In genomic region chr2:182144780-182145170, GRCh38 we compare ENCODE assay signal across 14 cellular contexts.
DNase-seq lines count a peak whose midpoint lies in the region; ATAC-seq, FAIRE-seq and TF ChIP-seq lines count a peak whose summit lies in the region.
"Had no signal": no experiment of that assay in that cellular context is flagged by ENCODE, and none has a peak within 500 bp of the region (broad histone marks: within the 10 kb centered on the region; RNA-seq: fewer than 3 reads in every experiment).

No MANE protein-coding gene starts in this region.

- TF ChIP-seq CTCF in epithelial cell of esophagus (IDR thresholded peaks at IDR 0.05; ENCODE audit: insufficient read depth, low read depth, low read length, missing control alignments) = no peak

- H3K4ac ChIP-seq in mesendoderm (ENCODE audit: low read depth, low read length) = peak overlapping the region; percentile 36

- WGBS in mesendoderm (ENCODE audit: extremely low coverage, insufficient coverage, low lambda C conversion rate) = no CpG with 5 or more reads among the region's 1 CpG

- DNase-seq in Ammon's horn (ENCODE audit: low spot score) = peak; percentile 10
- DNase-seq in NCI-H69 (lab: John Stamatoyannopoulos, UW) = peak; percentile 65
- DNase-seq in epithelial cell of esophagus (ENCODE audit: low read depth) = peak; percentile 11
- DNase-seq in mesendoderm = peak; percentile 66
- DNase-seq in RCC 7860 (ENCODE audit: low spot score) = no peak
- DNase-seq: activated naive CD4-positive, alpha-beta T cell treated with anti-CD3 and anti-CD28 coated beads, Interleukin-2, amount 50 U/mL, for 16 hours; DMS79 treated with DMSO at 0.1 percent for 48 hours; Peyer's patch had no signal

- H4K8ac ChIP-seq in mesendoderm (ENCODE audit: low read depth, low read length) = no peak overlapping the region

- H2AK5ac ChIP-seq in mesendoderm (ENCODE audit: low read length) = no peak overlapping the region

- ATAC-seq in HG03571 (IDR thresholded peaks at IDR 0.05; ENCODE audit: unreplicated experiment) (no peak), HG03460 (IDR thresholded peaks at IDR 0.05; ENCODE audit: unreplicated experiment) (no peak), GM18498 (IDR thresholded peaks at IDR 0.05; ENCODE audit: unreplicated experiment) (no peak)
- ATAC-seq: HCT116, K562 had no signal

- no peaks in the 10 kb centered on the region for H3K36me3 ChIP-seq in mesendoderm (ENCODE audit: control insufficient read depth, insufficient read depth, low read length)
- H3K36me3 ChIP-seq: Peyer's patch had no signal

- H3K27ac ChIP-seq in mesendoderm (ENCODE audit: low read depth, low read length) = no peak overlapping the region
- H3K27ac ChIP-seq: Peyer's patch had no signal

- no peak overlapping the region for H3K23ac ChIP-seq in mesendoderm (ENCODE audit: low read length)

- H3K18ac ChIP-seq in mesendoderm (ENCODE audit: low read length) = peak overlapping the region; percentile 64

- no peak overlapping the region for H4K5ac ChIP-seq in mesendoderm (ENCODE audit: low read length)

- no peak overlapping the region for H2BK5ac ChIP-seq in mesendoderm (ENCODE audit: low read length)

- no peaks in the 10 kb centered on the region for H3K79me1 ChIP-seq in mesendoderm (ENCODE audit: low read length)

- no peaks in the 10 kb centered on the region for H3K27me3 ChIP-seq in mesendoderm (ENCODE audit: insufficient read depth, low read length, poor library complexity)
- H3K27me3 ChIP-seq: Peyer's patch had no signal

- no peak overlapping the region for H3K56ac ChIP-seq in mesendoderm (ENCODE audit: low read length)

- no peak for FAIRE-seq in RCC 7860 (lab: Jason Lieb, UNC)
- FAIRE-seq: K562 had no signal

- H3K4me3 ChIP-seq in epithelial cell of esophagus (ENCODE audit: low read length) (no peak overlapping the region), mesendoderm (ENCODE audit: low read length) (no peak overlapping the region)
- H3K4me3 ChIP-seq: coronary artery, K562, Peyer's patch had no signal

- no peaks in the 10 kb centered on the region for H3K4me1 ChIP-seq in mesendoderm (ENCODE audit: control insufficient read depth, low read depth, low read length)
- H3K4me1 ChIP-seq: Peyer's patch had no signal

- no peak overlapping the region for H2BK120ac ChIP-seq in mesendoderm (ENCODE audit: low read depth, low read length)

- H3K4me2 ChIP-seq in mesendoderm (ENCODE audit: low read length) = no peak overlapping the region

- H2BK15ac ChIP-seq in mesendoderm (replicated peaks; ENCODE audit: low read depth) = no peak overlapping the region

- H3K9ac ChIP-seq in mesendoderm (ENCODE audit: low read length) = no peak overlapping the region

- no peaks in the 10 kb centered on the region for H3K79me2 ChIP-seq in mesendoderm (ENCODE audit: control insufficient read depth, insufficient read depth, low read length)
